8 cellular contexts compared by ENCODE assay signal in the genomic region with DNA sequence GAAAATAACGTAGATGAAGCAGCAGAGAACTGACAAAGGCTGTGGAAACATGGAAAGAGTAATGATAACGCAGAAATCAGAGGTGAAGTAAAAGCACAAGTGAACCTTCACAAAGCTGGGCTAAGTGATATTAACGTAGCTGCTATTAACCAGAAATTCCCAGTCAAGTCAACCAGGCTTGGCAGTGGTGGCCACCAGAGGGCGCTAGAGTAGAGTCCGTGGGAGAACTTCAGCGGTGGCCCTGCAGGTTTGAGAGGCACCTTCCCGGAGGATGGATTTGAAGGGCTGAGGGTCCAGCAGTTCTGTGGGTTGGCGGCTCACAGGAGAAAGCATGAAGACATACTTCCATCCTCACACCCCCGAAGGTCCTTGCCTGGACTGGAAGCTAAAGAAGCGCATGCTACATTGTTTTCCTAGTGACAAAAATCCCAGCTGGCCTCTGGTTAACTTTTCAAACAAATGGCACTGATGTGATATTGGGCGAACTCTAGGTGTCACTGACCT.
A peak's percentile ranks its signal among the peaks of the same experiment; 100 is the strongest.
DNase-seq lines count a peak whose midpoint lies in the region; ATAC-seq lines count a peak whose summit lies in the region.

No MANE protein-coding gene starts in this region.

- peak; percentile 83 for DNase-seq in DMS153 (lab: John Stamatoyannopoulos, UW)
- DNase-seq in HS-27A (ENCODE audit: low read depth) = peak; percentile 30
- peak; percentile 85 for DNase-seq in NCI-H82 treated with DMSO at 0.1 percent for 48 hours (lab: John Stamatoyannopoulos, UW; ENCODE audit: unreplicated experiment)
- DNase-seq in activated CD8-positive, alpha-beta memory T cell treated with anti-CD3 and anti-CD28 coated beads for 1 hour (ENCODE audit: extremely low read depth in 1 of 2, low read depth in 1 of 2) = peak; percentile 72 to 88
- peak; percentile 83 for DNase-seq in effector CD4-positive, alpha-beta T cell
- peak; percentile 97 for DNase-seq in medulla oblongata (ENCODE audit: extremely low spot score)
- peak; percentile 66 to 88 (median 73) for DNase-seq in stimulated activated CD4-positive, alpha-beta T cell treated with anti-CD3 and anti-CD28 coated beads, TNF-alpha, amount 100 ng/mL, for 1 hour (ENCODE audit: low read depth in 3 of 3, low spot score in 1 of 3)

- no peak for ATAC-seq in HG03442 (IDR thresholded peaks at IDR 0.05; ENCODE audit: unreplicated experiment)

Comparison
In these comparisons a context has a peak if more than half of its experiments do, and no peak if none do; other contexts are left out.
1. DNase-seq: peak in every context shown above with its lines; median percentile 97 in medulla oblongata; 85 in NCI-H82 treated with DMSO at 0.1 percent for 48 hours; 83 in DMS153; 83 in effector CD4-positive, alpha-beta T cell; 80 in activated CD8-positive, alpha-beta memory T cell treated with anti-CD3 and anti-CD28 coated beads for 1 hour; 73 in stimulated activated CD4-positive, alpha-beta T cell treated with anti-CD3 and anti-CD28 coated beads, TNF-alpha, amount 100 ng/mL, for 1 hour; 30 in HS-27A.